13 cellular contexts compared by ENCODE assay signal in genomic region chr1:117570988-117571409, GRCh38. TPM values are rescaled to one million over a fixed set of nuclear protein-coding genes. Genes with fewer than 3 reads are reported as not detected.
DNase-seq lines count a peak whose midpoint lies in the region; ATAC-seq, FAIRE-seq and TF ChIP-seq lines count a peak whose summit lies in the region.
"Had no signal": no experiment of that assay in that cellular context is flagged by ENCODE, and none has a peak within 500 bp of the region (broad histone marks: within the 10 kb centered on the region; RNA-seq: fewer than 3 reads in every experiment).

No MANE protein-coding gene starts in this region.

- peaks cover 4% of the 10 kb centered on the region for H3K27me3 ChIP-seq in foreskin keratinocyte
- H3K27me3 ChIP-seq in small intestine (ENCODE audit: control insufficient read depth in 2 of 2, insufficient read depth in 2 of 2, low read length in 2 of 2) = no peaks in the 10 kb centered on the region

- no peak overlapping the region for H3K4me3 ChIP-seq in small intestine (ENCODE audit: low read depth in 1 of 2, low read length in 2 of 2)

- peak; percentile 52 for ATAC-seq in foreskin keratinocyte

- no peaks in the 10 kb centered on the region for H3K36me3 ChIP-seq in small intestine (ENCODE audit: control insufficient read depth in 2 of 2, insufficient read depth in 2 of 2, low read length in 2 of 2)

- H3K9me3 ChIP-seq in small intestine (ENCODE audit: control insufficient read depth, low read depth) = no peaks in the 10 kb centered on the region

- DNase-seq in NCI-H146 (lab: John Stamatoyannopoulos, UW) (peak; percentile 59), NCI-H146 treated with DMSO at 0.1 percent for 48 hours (lab: John Stamatoyannopoulos, UW; ENCODE audit: unreplicated experiment) (no peak), NCI-H748 (lab: John Stamatoyannopoulos, UW; ENCODE audit: unreplicated experiment) (peak; percentile 78), foreskin keratinocyte (no peak), small intestine (peak; percentile 73), UCSD-AML1 (lab: John Stamatoyannopoulos, UW; ENCODE audit: unreplicated experiment) (no peak), COLO829 (ENCODE audit: low spot score) (no peak)
- DNase-seq in stimulated activated naive CD4-positive, alpha-beta T cell treated with Interleukin-2 at 50 U/mL for 16 hours (lab: John Stamatoyannopoulos, UW) = no peak
- DNase-seq: activated CD4-positive, alpha-beta T cell treated with anti-CD3 and anti-CD28 coated beads for 1 hour; activated effector memory CD4-positive, alpha-beta T cell treated with Interleukin-2 at 50 U/mL for 16 hours; HFFc6; KBM-7; SHP77 had no signal

- H3K27ac ChIP-seq in foreskin keratinocyte (no peak overlapping the region), small intestine (ENCODE audit: low read depth in 1 of 2, low read length in 1 of 2) (peak overlapping the region in 1 of 2 donors; percentile 27)

- 20 to 57% (median 44%) methylated on average over 8 of the region's 8 CpGs for WGBS in small intestine, 3 donors

- FAIRE-seq in small intestine (lab: Jason Lieb, UNC) = no peak

- TF ChIP-seq CTCF in foreskin keratinocyte (conservative IDR thresholded peaks at IDR 0.05) = no peak

- H3K4me1 ChIP-seq in foreskin keratinocyte (no peaks in the 10 kb centered on the region), small intestine (ENCODE audit: control insufficient read depth in 2 of 2, insufficient read depth in 1 of 2, low read depth in 1 of 2, low read length in 1 of 2) (no peaks in the 10 kb centered on the region)

RNA-seq across cellular contexts. Expression of gene TENT5C, which starts 34.8 kb away (rescaled TPM):
- total RNA-seq in foreskin keratinocyte = 0.07 and 0.11 TPM in 2 replicates
- polyA plus RNA-seq in foreskin keratinocyte (0.02 and 0.07 TPM in 2 replicates), small intestine (1 to 10 TPM; 2.2 to 4.6 (median 3.1) TPM)

Comparison
In these comparisons a context has a peak if more than half of its experiments do, and no peak if none do; other contexts are left out.
1. DNase-seq: peak in NCI-H146 (single experiment), NCI-H748 (single experiment) and small intestine (single experiment); none in NCI-H146 treated with DMSO at 0.1 percent for 48 hours (single experiment), foreskin keratinocyte (0 of 2), UCSD-AML1 (single experiment), COLO829 (single experiment) and stimulated activated naive CD4-positive, alpha-beta T cell treated with Interleukin-2 at 50 U/mL for 16 hours (single experiment).